ENCODE assay signal across 9 cellular contexts in the genomic region with DNA sequence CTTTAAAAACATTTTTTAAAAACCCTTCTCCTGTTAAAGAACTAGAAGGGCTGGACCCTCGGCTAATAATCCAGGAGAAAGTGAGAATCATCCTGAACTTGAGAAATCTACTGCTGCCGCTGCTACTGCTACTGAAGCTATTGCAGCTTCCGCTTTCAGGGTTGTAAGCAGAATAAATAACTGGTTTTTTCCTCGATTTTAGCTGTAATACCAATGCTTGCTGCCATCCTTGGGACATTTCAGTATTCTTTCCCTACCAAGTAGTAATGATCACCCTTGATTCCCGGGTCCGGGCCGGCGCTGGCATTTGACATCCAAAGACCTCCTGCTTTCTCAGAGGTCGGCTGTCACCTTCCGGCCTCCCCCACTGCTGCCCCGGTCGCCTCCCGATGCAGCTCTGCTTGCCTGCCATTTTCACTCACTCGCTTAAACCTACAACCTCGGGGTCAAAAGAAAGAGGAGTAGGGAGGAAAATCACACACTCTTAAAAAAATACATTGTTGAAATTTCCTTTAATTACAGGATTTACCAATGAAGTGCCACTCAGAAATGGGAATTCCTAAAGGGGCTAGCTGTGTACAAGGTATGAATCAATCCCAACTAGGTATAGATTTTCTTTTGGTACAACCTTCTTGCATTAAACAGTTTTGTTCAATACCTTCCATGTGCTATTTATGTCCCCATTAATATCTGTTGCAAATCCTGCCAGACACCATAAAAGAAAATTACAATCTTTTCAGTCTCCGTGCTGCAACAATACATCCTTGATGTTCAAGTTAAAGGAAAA. TPM values are rescaled to one million over a fixed set of nuclear protein-coding genes. Genes with fewer than 3 reads are reported as not detected.
DNase-seq lines count a peak whose midpoint lies in the region; ATAC-seq, FAIRE-seq and TF ChIP-seq lines count a peak whose summit lies in the region.
"Had no signal": no experiment of that assay in that cellular context is flagged by ENCODE, and none has a peak within 500 bp of the region (broad histone marks: within the 10 kb centered on the region; RNA-seq: fewer than 3 reads in every experiment).

No MANE protein-coding gene starts in this region.

- H3K4me3 Mint-ChIP-seq in T-helper 1 cell treated with Interleukin-12 subunit alpha and Interleukin-12 subunit beta and Interleukin-4 antibody, amounts not matched to agents 30 μg/mL and 1 μg/mL, for 36 hours, result peak overlapping the region; percentile 30
- peak overlapping the region; percentile 73 to 91 for H3K4me3 Mint-ChIP-seq in stimulated activated naive CD8-positive, alpha-beta T cell treated with anti-CD3 and anti-CD28 coated beads, Interleukin-15, amount 100 ng/mL, for 72 hours

- H3K4me3 ChIP-seq in adipocyte (ENCODE audit: low read length), result no peak overlapping the region
- H3K4me3 ChIP-seq in kidney (ENCODE audit: low read length in 2 of 2), result peak overlapping the region; percentile 61 to 79

- no peak for ATAC-seq in stimulated activated naive CD8-positive, alpha-beta T cell treated with anti-CD3 and anti-CD28 coated beads, Interleukin-15, amount 100 ng/mL, for 72 hours
- no peak for ATAC-seq in GM19463 (IDR thresholded peaks at IDR 0.05; ENCODE audit: unreplicated experiment)

- intact Hi-C loops in kidney (cut with DNase I), result no loop called here

- DNase-seq in T-helper 1 cell, result no peak
- DNase-seq in adipocyte (ENCODE audit: low read depth), result peak; percentile 31
- peak; percentile 83 for DNase-seq in kidney
- no peak for DNase-seq in stimulated activated naive CD8-positive, alpha-beta T cell treated with anti-CD3 and anti-CD28 coated beads, Interleukin-15, amount 100 ng/mL, for 72 hours
- DNase-seq in activated CD8-positive, alpha-beta memory T cell treated with anti-CD3 and anti-CD28 coated beads for 24 hours, result no peak
- DNase-seq in NCI-H748 treated with DMSO at 0.1 percent for 48 hours (lab: John Stamatoyannopoulos, UW), result no peak
- DNase-seq: foreskin melanocyte had no signal

- peaks cover 45% of the 10 kb centered on the region for H3K4me1 Mint-ChIP-seq in T-helper 1 cell treated with Interleukin-12 subunit alpha and Interleukin-12 subunit beta and Interleukin-4 antibody, amounts not matched to agents 30 μg/mL and 1 μg/mL, for 36 hours (ENCODE audit: low read depth)
- peaks cover 71% of the 10 kb centered on the region for H3K4me1 Mint-ChIP-seq in stimulated activated naive CD8-positive, alpha-beta T cell treated with anti-CD3 and anti-CD28 coated beads, Interleukin-15, amount 100 ng/mL, for 72 hours

- H3K9ac ChIP-seq in adipocyte (ENCODE audit: low read length), result no peak overlapping the region
- peak overlapping the region; percentile 38 to 57 for H3K9ac ChIP-seq in kidney (ENCODE audit: low read length in 2 of 2)

- H3K27ac Mint-ChIP-seq in T-helper 1 cell treated with Interleukin-12 subunit alpha and Interleukin-12 subunit beta and Interleukin-4 antibody, amounts not matched to agents 30 μg/mL and 1 μg/mL, for 36 hours, result no peak overlapping the region
- no peak overlapping the region for H3K27ac Mint-ChIP-seq in stimulated activated naive CD8-positive, alpha-beta T cell treated with anti-CD3 and anti-CD28 coated beads, Interleukin-15, amount 100 ng/mL, for 72 hours

- FAIRE-seq in kidney (lab: Jason Lieb, UNC), result no peak

- H3K36me3 Mint-ChIP-seq in T-helper 1 cell treated with Interleukin-12 subunit alpha and Interleukin-12 subunit beta and Interleukin-4 antibody, amounts not matched to agents 30 μg/mL and 1 μg/mL, for 36 hours (ENCODE audit: low read depth), result peaks cover 5% of the 10 kb centered on the region

- H3K4me1 ChIP-seq in adipocyte (ENCODE audit: control insufficient read depth, insufficient read depth, low read length) (peaks cover 28% of the 10 kb centered on the region), kidney (ENCODE audit: control insufficient read depth in 1 of 2, insufficient read depth in 1 of 2, low read depth in 1 of 2, low read length in 2 of 2) (peaks cover 0 to 7% of the 10 kb centered on the region in 2 donors)

- H3K36me3 ChIP-seq in adipocyte (ENCODE audit: control insufficient read depth, insufficient read depth, low read length, severe bottlenecking) (no peaks in the 10 kb centered on the region), kidney (ENCODE audit: control insufficient read depth in 1 of 2, insufficient read depth in 2 of 2, low read length in 2 of 2) (no peaks in the 10 kb centered on the region)

- H3K27me3 Mint-ChIP-seq in T-helper 1 cell treated with Interleukin-12 subunit alpha and Interleukin-12 subunit beta and Interleukin-4 antibody, amounts not matched to agents 30 μg/mL and 1 μg/mL, for 36 hours (ENCODE audit: low read depth), result peaks cover 85% of the 10 kb centered on the region
- H3K27me3 Mint-ChIP-seq in stimulated activated naive CD8-positive, alpha-beta T cell treated with anti-CD3 and anti-CD28 coated beads, Interleukin-15, amount 100 ng/mL, for 72 hours, result peaks cover 100% of the 10 kb centered on the region

- TF ChIP-seq CTCF in kidney (IDR thresholded peaks at IDR 0.05; ENCODE audit: borderline replicate concordance, extremely low read depth, insufficient read depth), result no peak

- peaks cover 78% of the 10 kb centered on the region for H3K27me3 ChIP-seq in adipocyte (replicated peaks; ENCODE audit: control insufficient read depth, insufficient read depth, low read length)

- H3K27ac ChIP-seq in kidney (ENCODE audit: low read depth in 2 of 2, low read length in 2 of 2), result peak overlapping the region; percentile 94 to 97

- H3K9me3 Mint-ChIP-seq in T-helper 1 cell treated with Interleukin-12 subunit alpha and Interleukin-12 subunit beta and Interleukin-4 antibody, amounts not matched to agents 30 μg/mL and 1 μg/mL, for 36 hours, result no peaks in the 10 kb centered on the region
- H3K9me3 Mint-ChIP-seq in stimulated activated naive CD8-positive, alpha-beta T cell treated with anti-CD3 and anti-CD28 coated beads, Interleukin-15, amount 100 ng/mL, for 72 hours, result no peaks in the 10 kb centered on the region

- H3K9me3 ChIP-seq in adipocyte (ENCODE audit: control insufficient read depth, low read length) (peaks cover 12% of the 10 kb centered on the region), kidney (ENCODE audit: control insufficient read depth in 1 of 2, low read length in 2 of 2) (no peaks in the 10 kb centered on the region)

RNA-seq across cellular contexts. Expression of gene MECOM, which starts 0.7 kb away (rescaled TPM):
- 148 TPM for total RNA-seq in kidney
- 36.0 TPM for polyA plus RNA-seq in kidney (ENCODE audit: insufficient read depth, low read depth, low replicate concordance)

Comparison
In these comparisons a context has a peak if more than half of its experiments do, and no peak if none do; other contexts are left out.
1. DNase-seq: peak in adipocyte (single experiment) and kidney (single experiment); none in T-helper 1 cell (0 of 5), stimulated activated naive CD8-positive, alpha-beta T cell treated with anti-CD3 and anti-CD28 coated beads, Interleukin-15, amount 100 ng/mL, for 72 hours (0 of 2), activated CD8-positive, alpha-beta memory T cell treated with anti-CD3 and anti-CD28 coated beads for 24 hours (single experiment) and NCI-H748 treated with DMSO at 0.1 percent for 48 hours (single experiment).